27 cellular contexts compared by ENCODE assay signal in the genomic region with DNA sequence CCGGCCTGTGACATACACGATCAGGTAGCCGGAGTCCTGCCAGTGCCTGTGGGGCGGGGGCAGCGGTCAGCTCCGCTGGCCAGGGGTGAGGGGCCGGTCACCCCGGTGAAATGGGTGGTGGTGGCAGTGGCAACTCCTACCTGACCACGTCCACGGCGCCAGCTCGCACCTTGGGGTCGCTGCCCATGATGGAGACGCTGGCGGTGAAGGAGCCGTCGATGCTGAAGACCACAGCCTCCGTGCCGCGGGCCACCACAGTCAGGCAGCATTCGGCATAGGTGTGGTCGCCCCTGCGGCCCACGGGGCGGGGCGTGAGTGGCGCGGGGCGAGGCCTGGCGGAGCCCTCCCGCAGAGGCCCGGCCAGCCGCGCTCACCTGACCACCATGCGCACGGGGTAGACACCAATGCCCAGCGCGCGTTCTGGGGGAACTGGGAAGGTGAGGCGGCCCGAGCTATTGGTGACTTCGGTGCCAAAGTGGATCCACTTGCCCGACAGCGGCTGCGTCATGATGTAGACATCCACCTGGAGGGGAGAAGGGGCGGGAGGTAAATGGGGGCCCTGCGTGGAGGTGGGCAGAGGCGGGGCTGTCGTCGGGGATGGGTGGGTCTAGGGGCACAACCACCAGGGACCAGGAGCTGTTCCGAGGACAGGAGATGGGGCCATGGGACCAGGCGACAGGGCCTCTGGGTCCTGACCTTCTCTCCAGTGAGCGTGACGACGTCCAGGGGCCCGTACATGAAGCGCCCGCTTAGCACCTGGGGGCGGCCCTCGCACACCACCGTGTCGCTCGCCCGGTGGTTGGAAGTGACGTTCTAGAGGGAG. TPM values are rescaled to one million over a fixed set of nuclear protein-coding genes. Genes with fewer than 3 reads are reported as not detected.
"Had no signal": no experiment of that assay in that cellular context is flagged by ENCODE, and none has a peak within 500 bp of the region (broad histone marks: within the 10 kb centered on the region; RNA-seq: fewer than 3 reads in every experiment).

No MANE protein-coding gene starts in this region.

- H3K9me3 Mint-ChIP-seq: activated CD8-positive, alpha-beta T cell treated with anti-CD3 and anti-CD28 coated beads for 36 hours; activated T-cell treated with anti-CD3 and anti-CD28 coated beads, Interleukin-2, amount 50 U/mL, for 4 hours; naive B cell had no signal

- H3K27me3 ChIP-seq: body of pancreas, cardiac muscle cell, heart right ventricle, upper lobe of left lung had no signal

- FAIRE-seq: endometrium, keratinocyte had no signal

- H3K27ac Mint-ChIP-seq: naive B cell, T-helper 17 cell had no signal

- H3K4me1 ChIP-seq: body of pancreas, lower lobe of right lung, upper lobe of left lung had no signal

- H3K27me3 Mint-ChIP-seq: activated CD8-positive, alpha-beta T cell treated with anti-CD3 and anti-CD28 coated beads for 36 hours; naive B cell; T-helper 17 cell had no signal

- H3K9me3 ChIP-seq: body of pancreas, heart right ventricle, lower lobe of right lung, upper lobe of left lung had no signal

- H3K4me3 ChIP-seq: body of pancreas, cardiac muscle cell, heart right ventricle, lower lobe of right lung, upper lobe of left lung had no signal

- DNase-seq: activated CD8-positive, alpha-beta T cell treated with anti-CD3 and anti-CD28 coated beads for 36 hours; activated naive CD4-positive, alpha-beta T cell treated with anti-CD3 and anti-CD28 coated beads, Interleukin-2, amount 50 U/mL, for 16 hours; activated T-cell treated with anti-CD3 and anti-CD28 coated beads, Interleukin-2, amount 50 U/mL, for 4 hours; anterior cingulate cortex; body of pancreas; cortex of kidney; erythroblast; foreskin fibroblast; heart right ventricle; lower lobe of right lung; naive B cell; occipital lobe; stimulated activated CD4-positive, alpha-beta T cell treated with anti-CD3 and anti-CD28 coated beads, Interleukin-2, amount 100 ng/mL, for 48 hours; SW 1271; T-helper 17 cell had no signal

- ATAC-seq: body of pancreas, heart right ventricle, lower lobe of right lung had no signal

- H3K27ac ChIP-seq: body of pancreas, cardiac muscle cell, heart right ventricle, lower lobe of right lung, upper lobe of left lung had no signal

- H3K4me3 Mint-ChIP-seq: activated CD8-positive, alpha-beta T cell treated with anti-CD3 and anti-CD28 coated beads for 36 hours; activated T-cell treated with anti-CD3 and anti-CD28 coated beads, Interleukin-2, amount 50 U/mL, for 4 hours; naive B cell; T-helper 17 cell had no signal

RNA-seq across cellular contexts. Expression of a gene that starts 29.5 kb away (rescaled TPM):
- total RNA-seq: activated CD8-positive, alpha-beta T cell treated with anti-CD3 and anti-CD28 coated beads for 36 hours; activated T-cell treated with anti-CD3 and anti-CD28 coated beads, Interleukin-2, amount 50 U/mL, for 4 hours; body of pancreas; cardiac muscle cell; cerebellum; fibroblast of lung; heart right ventricle; lower lobe of right lung; mesenteric fat pad; mucosa of gallbladder; occipital lobe; posterior vena cava; renal cortical epithelial cell; subcutaneous adipose tissue; T-helper 17 cell; upper lobe of left lung had no signal
- polyA plus RNA-seq: cardiac muscle cell, fibroblast of lung, heart right ventricle, keratinocyte, neural cell had no signal
